In the genomic region with DNA sequence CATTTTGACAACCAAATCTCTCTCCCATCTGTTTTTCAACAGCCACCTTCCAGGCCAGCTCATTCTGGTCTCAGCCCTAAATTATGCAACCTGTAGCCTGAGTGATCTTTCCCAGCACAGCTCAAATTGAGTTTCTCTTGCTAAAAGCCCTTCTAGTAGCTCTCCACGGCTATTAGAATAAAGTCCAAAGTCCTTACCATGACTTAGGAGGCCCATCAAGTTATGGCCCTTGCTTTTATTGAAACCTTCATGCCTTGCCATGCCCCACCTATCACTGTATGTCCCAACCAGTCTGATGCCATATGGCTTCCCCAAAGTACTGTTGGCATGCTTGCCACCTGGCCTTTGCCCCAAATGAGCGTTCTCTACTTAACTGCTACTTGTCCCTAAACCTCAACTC, we compare ENCODE assay signal across 1 cellular context.
TF ChIP-seq lines count a peak whose summit lies in the region.

No MANE protein-coding gene starts in this region.

TF ChIP-seq in GM23338, 12 proteins besides CTCF, POLR2A, EP300 and RAD21 (continued from another document):
- TF ChIP-seq, protein P1, sequence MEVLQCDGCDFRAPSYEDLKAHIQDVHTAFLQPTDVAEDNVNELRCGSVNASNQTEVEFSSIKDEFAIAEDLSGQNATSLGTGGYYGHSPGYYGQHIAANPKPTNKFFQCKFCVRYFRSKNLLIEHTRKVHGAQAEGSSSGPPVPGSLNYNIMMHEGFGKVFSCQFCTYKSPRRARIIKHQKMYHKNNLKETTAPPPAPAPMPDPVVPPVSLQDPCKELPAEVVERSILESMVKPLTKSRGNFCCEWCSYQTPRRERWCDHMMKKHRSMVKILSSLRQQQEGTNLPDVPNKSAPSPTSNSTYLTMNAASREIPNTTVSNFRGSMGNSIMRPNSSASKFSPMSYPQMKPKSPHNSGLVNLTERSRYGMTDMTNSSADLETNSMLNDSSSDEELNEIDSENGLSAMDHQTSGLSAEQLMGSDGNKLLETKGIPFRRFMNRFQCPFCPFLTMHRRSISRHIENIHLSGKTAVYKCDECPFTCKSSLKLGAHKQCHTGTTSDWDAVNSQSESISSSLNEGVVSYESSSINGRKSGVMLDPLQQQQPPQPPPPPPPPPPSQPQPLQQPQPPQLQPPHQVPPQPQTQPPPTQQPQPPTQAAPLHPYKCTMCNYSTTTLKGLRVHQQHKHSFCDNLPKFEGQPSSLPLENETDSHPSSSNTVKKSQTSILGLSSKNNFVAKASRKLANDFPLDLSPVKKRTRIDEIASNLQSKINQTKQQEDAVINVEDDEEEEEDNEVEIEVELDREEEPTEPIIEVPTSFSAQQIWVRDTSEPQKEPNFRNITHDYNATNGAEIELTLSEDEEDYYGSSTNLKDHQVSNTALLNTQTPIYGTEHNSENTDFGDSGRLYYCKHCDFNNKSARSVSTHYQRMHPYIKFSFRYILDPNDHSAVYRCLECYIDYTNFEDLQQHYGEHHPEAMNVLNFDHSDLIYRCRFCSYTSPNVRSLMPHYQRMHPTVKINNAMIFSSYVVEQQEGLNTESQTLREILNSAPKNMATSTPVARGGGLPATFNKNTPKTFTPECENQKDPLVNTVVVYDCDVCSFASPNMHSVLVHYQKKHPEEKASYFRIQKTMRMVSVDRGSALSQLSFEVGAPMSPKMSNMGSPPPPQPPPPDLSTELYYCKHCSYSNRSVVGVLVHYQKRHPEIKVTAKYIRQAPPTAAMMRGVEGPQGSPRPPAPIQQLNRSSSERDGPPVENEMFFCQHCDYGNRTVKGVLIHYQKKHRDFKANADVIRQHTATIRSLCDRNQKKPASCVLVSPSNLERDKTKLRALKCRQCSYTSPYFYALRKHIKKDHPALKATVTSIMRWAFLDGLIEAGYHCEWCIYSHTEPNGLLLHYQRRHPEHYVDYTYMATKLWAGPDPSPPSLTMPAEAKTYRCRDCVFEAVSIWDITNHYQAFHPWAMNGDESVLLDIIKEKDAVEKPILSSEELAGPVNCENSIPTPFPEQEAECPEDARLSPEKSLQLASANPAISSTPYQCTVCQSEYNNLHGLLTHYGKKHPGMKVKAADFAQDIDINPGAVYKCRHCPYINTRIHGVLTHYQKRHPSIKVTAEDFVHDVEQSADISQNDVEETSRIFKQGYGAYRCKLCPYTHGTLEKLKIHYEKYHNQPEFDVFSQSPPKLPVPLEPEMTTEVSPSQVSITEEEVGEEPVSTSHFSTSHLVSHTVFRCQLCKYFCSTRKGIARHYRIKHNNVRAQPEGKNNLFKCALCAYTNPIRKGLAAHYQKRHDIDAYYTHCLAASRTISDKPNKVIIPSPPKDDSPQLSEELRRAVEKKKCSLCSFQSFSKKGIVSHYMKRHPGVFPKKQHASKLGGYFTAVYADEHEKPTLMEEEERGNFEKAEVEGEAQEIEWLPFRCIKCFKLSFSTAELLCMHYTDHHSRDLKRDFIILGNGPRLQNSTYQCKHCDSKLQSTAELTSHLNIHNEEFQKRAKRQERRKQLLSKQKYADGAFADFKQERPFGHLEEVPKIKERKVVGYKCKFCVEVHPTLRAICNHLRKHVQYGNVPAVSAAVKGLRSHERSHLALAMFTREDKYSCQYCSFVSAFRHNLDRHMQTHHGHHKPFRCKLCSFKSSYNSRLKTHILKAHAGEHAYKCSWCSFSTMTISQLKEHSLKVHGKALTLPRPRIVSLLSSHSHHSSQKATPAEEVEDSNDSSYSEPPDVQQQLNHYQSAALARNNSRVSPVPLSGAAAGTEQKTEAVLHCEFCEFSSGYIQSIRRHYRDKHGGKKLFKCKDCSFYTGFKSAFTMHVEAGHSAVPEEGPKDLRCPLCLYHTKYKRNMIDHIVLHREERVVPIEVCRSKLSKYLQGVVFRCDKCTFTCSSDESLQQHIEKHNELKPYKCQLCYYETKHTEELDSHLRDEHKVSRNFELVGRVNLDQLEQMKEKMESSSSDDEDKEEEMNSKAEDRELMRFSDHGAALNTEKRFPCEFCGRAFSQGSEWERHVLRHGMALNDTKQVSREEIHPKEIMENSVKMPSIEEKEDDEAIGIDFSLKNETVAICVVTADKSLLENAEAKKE (CRISPR knock-in tag; IDR thresholded peaks at IDR 0.05) = no peak
- TF ChIP-seq JUNB (IDR thresholded peaks at IDR 0.05; ENCODE audit: unreplicated experiment) (no peak), ZNF114 (CRISPR knock-in tag; IDR thresholded peaks at IDR 0.05) (no peak), POLR2AphosphoS5 (IDR thresholded peaks at IDR 0.05; ENCODE audit: low read depth) (no peak), STAT1 (IDR thresholded peaks at IDR 0.05; ENCODE audit: unreplicated experiment) (no peak), NANOG (IDR thresholded peaks at IDR 0.05; ENCODE audit: borderline replicate concordance) (no peak), EZH2 (IDR thresholded peaks at IDR 0.05; ENCODE audit: low read depth, unreplicated experiment) (no peak)
- TF ChIP-seq, protein P2, sequence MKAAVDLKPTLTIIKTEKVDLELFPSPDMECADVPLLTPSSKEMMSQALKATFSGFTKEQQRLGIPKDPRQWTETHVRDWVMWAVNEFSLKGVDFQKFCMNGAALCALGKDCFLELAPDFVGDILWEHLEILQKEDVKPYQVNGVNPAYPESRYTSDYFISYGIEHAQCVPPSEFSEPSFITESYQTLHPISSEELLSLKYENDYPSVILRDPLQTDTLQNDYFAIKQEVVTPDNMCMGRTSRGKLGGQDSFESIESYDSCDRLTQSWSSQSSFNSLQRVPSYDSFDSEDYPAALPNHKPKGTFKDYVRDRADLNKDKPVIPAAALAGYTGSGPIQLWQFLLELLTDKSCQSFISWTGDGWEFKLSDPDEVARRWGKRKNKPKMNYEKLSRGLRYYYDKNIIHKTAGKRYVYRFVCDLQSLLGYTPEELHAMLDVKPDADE (IDR thresholded peaks at IDR 0.05) = no peak
TF ChIP-seq in GM23338: peak in this region for 0.
